ENCODE assay signal across 14 cellular contexts in genomic region chr10:29946614-29946952, GRCh38.
DNase-seq lines count a peak whose midpoint lies in the region; ATAC-seq and TF ChIP-seq lines count a peak whose summit lies in the region.
"Had no signal": no experiment of that assay in that cellular context is flagged by ENCODE, and none has a peak within 500 bp of the region (broad histone marks: within the 10 kb centered on the region; RNA-seq: fewer than 3 reads in every experiment).

No MANE protein-coding gene starts in this region.

- H3K9me2 ChIP-seq in PC-9 (ENCODE audit: insufficient read depth): no peaks in the 10 kb centered on the region

- no peak for TF ChIP-seq CTCF in PC-9 (conservative IDR thresholded peaks at IDR 0.05)

- no peaks in the 10 kb centered on the region for H3K36me3 ChIP-seq in PC-9 (ENCODE audit: low read depth)
- no peaks in the 10 kb centered on the region for H3K36me3 ChIP-seq in stomach smooth muscle (ENCODE audit: control insufficient read depth in 2 of 2, insufficient read depth in 2 of 2, low read length in 2 of 2)

- DNase-seq in PC-9: no peak
- peak; percentile 15 for DNase-seq in midbrain (lab: John Stamatoyannopoulos, UW)
- DNase-seq in NCI-H187 treated with DMSO at 0.1 percent for 48 hours (lab: John Stamatoyannopoulos, UW): no peak
- DNase-seq in middle frontal gyrus (ENCODE audit: extremely low spot score, low spot score): no peak
- no peak for DNase-seq in stimulated activated CD8-positive, alpha-beta memory T cell treated with anti-CD3 and anti-CD28 coated beads, Interleukin-4, amount 100 ng/mL, for 48 hours
- DNase-seq: activated B cell treated with CpG ODN at 0.5 μM for 24 hours; activated CD8-positive, alpha-beta memory T cell treated with anti-CD3 and anti-CD28 coated beads, Interleukin-2, amount 10 ng/mL, durations not matched to agents 7 days and 5 days; effector CD8-positive, alpha-beta T cell; MM.1S; NCI-H2081 treated with DMSO at 0.1 percent for 48 hours; NCI-H526 treated with DMSO at 0.1 percent for 48 hours had no signal

- BruUV-seq in PC-9 (replicated peaks; lab: Mats Ljungman, UMichigan): no TSS peak

- CTCF ChIA-PET in PC-9 (lab: Charles Lee): no interaction called here

- peaks cover 44% of the 10 kb centered on the region for H3F3A ChIP-seq in PC-9 (ENCODE audit: insufficient read depth, low read depth)

- H3K4me3 ChIP-seq in PC-9 (no peak overlapping the region), stomach smooth muscle (ENCODE audit: low read length in 2 of 2) (no peak overlapping the region)

- peaks cover 51% of the 10 kb centered on the region for H3K4me1 ChIP-seq in PC-9 (replicated peaks; ENCODE audit: insufficient read depth)
- peaks cover 33% of the 10 kb centered on the region for H3K4me1 ChIP-seq in stomach smooth muscle (ENCODE audit: control insufficient read depth, insufficient read depth, low read length)

- H3K27me3 ChIP-seq in PC-9 (ENCODE audit: insufficient read depth, low read depth) (no peaks in the 10 kb centered on the region), stomach smooth muscle (ENCODE audit: control insufficient read depth in 1 of 2, insufficient read depth in 2 of 2, low read length in 2 of 2) (no peaks in the 10 kb centered on the region)

- no peak overlapping the region for H2AFZ ChIP-seq in PC-9

- peak overlapping the region; percentile 46 for H3K4me2 ChIP-seq in PC-9

- H3K9ac ChIP-seq in stomach smooth muscle (ENCODE audit: low read length in 2 of 2): peak overlapping the region; percentile 15 to 30

- H4K20me1 ChIP-seq in PC-9 (ENCODE audit: insufficient read depth): no peaks in the 10 kb centered on the region

- ATAC-seq in HG03442 (IDR thresholded peaks at IDR 0.05; ENCODE audit: unreplicated experiment): no peak
- ATAC-seq: activated CD8-positive, alpha-beta memory T cell treated with anti-CD3 and anti-CD28 coated beads, Interleukin-2, amount 10 ng/mL, durations not matched to agents 7 days and 5 days had no signal

- H3K9me3 ChIP-seq in PC-9 (ENCODE audit: insufficient read depth, low read depth): no peaks in the 10 kb centered on the region
- H3K9me3 ChIP-seq in stomach smooth muscle (ENCODE audit: control insufficient read depth in 2 of 2, low read length in 2 of 2): no peaks in the 10 kb centered on the region

- H3K79me2 ChIP-seq in PC-9 (ENCODE audit: low read depth): no peaks in the 10 kb centered on the region

- H3K27ac ChIP-seq in PC-9: peak overlapping the region; percentile 91
- H3K27ac ChIP-seq in cingulate gyrus (ENCODE audit: low read depth, low read length): peak overlapping the region; percentile 81
- H3K27ac ChIP-seq in stomach smooth muscle (ENCODE audit: low read length): peak overlapping the region; percentile 89

- intact Hi-C loops in PC-9 (cut with micrococcal nuclease; ENCODE audit: unreplicated experiment): no loop called here

- POLR2A ChIA-PET in PC-9 (lab: Charles Lee; ENCODE audit: unreplicated experiment): interaction anchor here (0.6 to 1.1 kb wide), 2 partner anchors 49 to 62 kb away, joined by 6 to 7 read pairs; no protein-coding TSS in a partner anchor
